ENCODE assay signal across 22 cellular contexts in genomic region chrX:39627257-39627656, GRCh38.
A peak's percentile ranks its signal among the peaks of the same experiment; 100 is the strongest.
DNase-seq lines count a peak whose midpoint lies in the region; ATAC-seq lines count a peak whose summit lies in the region.
"Had no signal": no experiment of that assay in that cellular context is flagged by ENCODE, and none has a peak within 500 bp of the region (broad histone marks: within the 10 kb centered on the region; RNA-seq: fewer than 3 reads in every experiment).

No MANE protein-coding gene starts in this region.

- intact Hi-C loops in left ventricle myocardium superior (cut with micrococcal nuclease) (no loop called here), left cardiac atrium (cut with DNase I) (no loop called here), head of caudate nucleus (cut with DNase I) (no loop called here)

- DNase-seq in NCI-H748 (lab: John Stamatoyannopoulos, UW; ENCODE audit: unreplicated experiment): peak; percentile 18
- no peak for DNase-seq in NCI-H748 treated with DMSO at 0.1 percent for 48 hours (lab: John Stamatoyannopoulos, UW)
- peak; percentile 37 for DNase-seq in left ventricle myocardium superior
- DNase-seq in left cardiac atrium: no peak
- peak; percentile 72 for DNase-seq in NCI-H69 (lab: John Stamatoyannopoulos, UW)
- DNase-seq in head of caudate nucleus: peak in 26 of 42 donors; percentile 7 to 66 (median 31)
- DNase-seq in NCI-H1417 (lab: John Stamatoyannopoulos, UW): no peak
- no peak for DNase-seq in activated CD8-positive, alpha-beta memory T cell treated with anti-CD3 and anti-CD28 coated beads, Interleukin-2, amount 50 U/mL, for 4 hours
- DNase-seq: activated CD4-positive, CD25-positive, alpha-beta regulatory T cell treated with anti-CD3 and anti-CD28 coated beads, Interleukin-2, amount 50 U/mL, for 72 hours; activated gamma-delta T cell treated with Interleukin-2 at 50 U/mL for 16 hours; activated T-cell treated with anti-CD3 and anti-CD28 coated beads, Interleukin-2, amount 50 U/mL, for 4 hours; effector memory CD8-positive, alpha-beta T cell; glutamatergic neuron; KG1; left lung; mesendoderm; NCI-H1092 treated with DMSO at 0.1 percent for 48 hours; NCI-H2081 treated with DMSO at 0.1 percent for 48 hours; NCI-H774; ovary; stimulated activated naive CD4-positive, alpha-beta T cell treated with Interleukin-2 at 50 U/mL for 16 hours; upper lobe of right lung had no signal

- peak; percentile 23 for ATAC-seq in left ventricle myocardium superior
- ATAC-seq in left cardiac atrium: no peak
- ATAC-seq: effector memory CD8-positive, alpha-beta T cell; upper lobe of right lung had no signal

Comparison
In these comparisons a context has a peak if more than half of its experiments do, and no peak if none do; other contexts are left out.
1. DNase-seq: peak in NCI-H748 (single experiment), left ventricle myocardium superior (single experiment), NCI-H69 (single experiment) and head of caudate nucleus (26 of 42); none in NCI-H748 treated with DMSO at 0.1 percent for 48 hours (single experiment), left cardiac atrium (single experiment), NCI-H1417 (0 of 3) and activated CD8-positive, alpha-beta memory T cell treated with anti-CD3 and anti-CD28 coated beads, Interleukin-2, amount 50 U/mL, for 4 hours (single experiment).